ENCODE assay signal across 1 cellular context in genomic region chr12:6944381-6945186, GRCh38.
TF ChIP-seq lines count a peak whose summit lies in the region.

No MANE protein-coding gene starts in this region.

TF ChIP-seq in K562, 482 proteins besides CTCF, POLR2A, EP300 and RAD21 (continued from another document and continues in another):
- TF ChIP-seq DEAF1 (CRISPR knock-in tag; IDR thresholded peaks at IDR 0.05) (peak; percentile 83), NR2C1 (IDR thresholded peaks at IDR 0.05) (peak; percentile 25; the same call in 1 of the 2 replicates), NR2C1 (tag; IDR thresholded peaks at IDR 0.05) (0 out of 2 replicates have a peak, but pooled peaks have one; percentile 23), HMGXB4 (CRISPR knock-in tag; IDR thresholded peaks at IDR 0.05) (no peak; the same call in 1 of the 2 replicates), ZBTB12 (CRISPR knock-in tag; IDR thresholded peaks at IDR 0.05) (0 out of 2 replicates have a peak, but pooled peaks have one; percentile 4), PHF21A (IDR thresholded peaks at IDR 0.05; ENCODE audit: borderline replicate concordance, low read depth) (no peak), CREM (IDR thresholded peaks at IDR 0.05; ENCODE audit: low read depth) (peak; percentile 81), HES1 (IDR thresholded peaks at IDR 0.05; ENCODE audit: low read depth) (no peak), ZNF124 (CRISPR knock-in tag; IDR thresholded peaks at IDR 0.05) (no peak), HNRNPK (IDR thresholded peaks at IDR 0.05; ENCODE audit: low read depth, low read length, poor library complexity, severe bottlenecking) (no peak), CC2D1A (IDR thresholded peaks at IDR 0.05) (peak; percentile 46; the same call in 1 of the 2 replicates), RBM25 (IDR thresholded peaks at IDR 0.05; ENCODE audit: low read depth, low read length, severe bottlenecking) (no peak), MAFF (IDR thresholded peaks at IDR 0.05; ENCODE audit: low read length) (peak; percentile 22; the same call in 1 of the 2 replicates), ZNF224 (CRISPR knock-in tag; IDR thresholded peaks at IDR 0.05) (no peak), ZBTB8A (IDR thresholded peaks at IDR 0.05; ENCODE audit: partially characterized antibody) (no peak), OTX1 (CRISPR knock-in tag; IDR thresholded peaks at IDR 0.05) (no peak), POLR3A (IDR thresholded peaks at IDR 0.05; ENCODE audit: borderline replicate concordance, extremely low read depth, insufficient read depth, insufficient read length) (no peak), ZNF717 (CRISPR knock-in tag; IDR thresholded peaks at IDR 0.05) (no peak), GABPB1 (CRISPR knock-in tag; IDR thresholded peaks at IDR 0.05) (peak; percentile 70; the same call in 1 of the 2 replicates), PURB (CRISPR knock-in tag; IDR thresholded peaks at IDR 0.05; ENCODE audit: low read depth) (no peak), ARID3A (IDR thresholded peaks at IDR 0.05; ENCODE audit: borderline replicate concordance, low read depth, low read length) (no peak), E2F3 (CRISPR knock-in tag; IDR thresholded peaks at IDR 0.05) (peak; percentile 45; the same call in 1 of the 2 replicates), TCF3 (CRISPR knock-in tag; IDR thresholded peaks at IDR 0.05) (peak; percentile 20; the same call in 1 of the 2 replicates), XRCC5 (IDR thresholded peaks at IDR 0.05; ENCODE audit: low read depth, low read length) (peak; percentile 54; the same call in 1 of the 2 replicates), PREB (CRISPR knock-in tag; IDR thresholded peaks at IDR 0.05) (peak; percentile 64; the same call in 1 of the 2 replicates), KLF16 (IDR thresholded peaks at IDR 0.05) (0 out of 2 replicates have a peak, but pooled peaks have one; percentile 24), SMAD1 (IDR thresholded peaks at IDR 0.05; ENCODE audit: low read depth, low read length, partially characterized antibody) (no peak), HDAC2 (IDR thresholded peaks at IDR 0.05) (no peak), TFAP4 (CRISPR knock-in tag; IDR thresholded peaks at IDR 0.05; ENCODE audit: borderline replicate concordance) (peak; percentile 79), HNRNPLL (IDR thresholded peaks at IDR 0.05; ENCODE audit: low read depth, low read length, poor library complexity, severe bottlenecking) (peak; percentile 61), E2F4 (CRISPR knock-in tag; IDR thresholded peaks at IDR 0.05; ENCODE audit: low read depth) (peak; percentile 73), KAT7 (CRISPR knock-in tag; IDR thresholded peaks at IDR 0.05; ENCODE audit: borderline replicate concordance) (peak; percentile 77; the same call in 1 of the 2 replicates), EP400 (IDR thresholded peaks at IDR 0.05) (0 out of 2 replicates have a peak, but pooled peaks have one; percentile 38), RBM14 (IDR thresholded peaks at IDR 0.05; ENCODE audit: borderline replicate concordance, insufficient read depth, low read depth, low read length) (peak; percentile 100), TEAD1 (CRISPR knock-in tag; IDR thresholded peaks at IDR 0.05) (peak in 1 of 2 experiments; percentile 78; a peak in 1 of 4 replicates), GTF2E2 (tag; IDR thresholded peaks at IDR 0.05) (no peak), ZKSCAN1 (IDR thresholded peaks at IDR 0.05; ENCODE audit: low read depth, low read length) (no peak), RB1 (IDR thresholded peaks at IDR 0.05; ENCODE audit: low read depth) (peak; percentile 85; the same call in 1 of the 2 replicates), ZEB2 (IDR thresholded peaks at IDR 0.05) (peak; percentile 45; the same call in 1 of the 2 replicates), ELK1 (CRISPR knock-in tag; IDR thresholded peaks at IDR 0.05) (no peak), HLTF (IDR thresholded peaks at IDR 0.05) (no peak), SPI1 (IDR thresholded peaks at IDR 0.05; ENCODE audit: borderline replicate concordance, low read depth, low read length) (no peak), NFYB (IDR thresholded peaks at IDR 0.05; ENCODE audit: extremely low read depth, insufficient read length) (no peak), SRSF3 (IDR thresholded peaks at IDR 0.05; ENCODE audit: insufficient read depth, low read length) (no peak; the same call in 1 of the 2 replicates), E2F8 (IDR thresholded peaks at IDR 0.05; ENCODE audit: low read depth, partially characterized antibody) (peak; percentile 72), ZSCAN29 (IDR thresholded peaks at IDR 0.05) (peak; percentile 95), HINFP (tag; conservative IDR thresholded peaks at IDR 0.05; ENCODE audit: low read depth) (no peak), HDAC1 (IDR thresholded peaks at IDR 0.05) (peak in 1 of 2 experiments; percentile 72; a peak in 2 of 4 replicates), MLLT1 (IDR thresholded peaks at IDR 0.05) (peak in 1 of 2 experiments; percentile 80; a peak in 1 of 4 replicates)
